ENCODE assay signal across 1 cellular context in genomic region chr19:44356383-44357111, GRCh38.
TF ChIP-seq lines count a peak whose summit lies in the region.

Gene ZNF112 (minus strand): TSS chr19:44356680. CDS start chr19:44340539, 16,141 bp downstream.

TF ChIP-seq in K562, 482 proteins besides CTCF, POLR2A, EP300 and RAD21 (continued from another document and continues in another):
- peak; percentile 87 for TF ChIP-seq ZBTB40 (IDR thresholded peaks at IDR 0.05)
- no peak for TF ChIP-seq ZBTB40 (CRISPR knock-in tag; IDR thresholded peaks at IDR 0.05)
- no peak for TF ChIP-seq PPARD (CRISPR knock-in tag; IDR thresholded peaks at IDR 0.05)
- TF ChIP-seq RBM34 (IDR thresholded peaks at IDR 0.05; ENCODE audit: borderline replicate concordance, insufficient read depth, low read length), result no peak
- TF ChIP-seq HNRNPK (IDR thresholded peaks at IDR 0.05; ENCODE audit: low read depth, low read length, poor library complexity, severe bottlenecking), result no peak
- TF ChIP-seq STAT5B (CRISPR knock-in tag; IDR thresholded peaks at IDR 0.05), result no peak
- TF ChIP-seq NR2C2 (CRISPR knock-in tag; IDR thresholded peaks at IDR 0.05), result no peak
- TF ChIP-seq NR2C2 (tag; IDR thresholded peaks at IDR 0.05), result peak; percentile 87
- TF ChIP-seq JUNB (CRISPR knock-in tag; conservative IDR thresholded peaks at IDR 0.05), result no peak
- no peak for TF ChIP-seq ZNF174 (CRISPR knock-in tag; IDR thresholded peaks at IDR 0.05)
- TF ChIP-seq NELFE (IDR thresholded peaks at IDR 0.05; ENCODE audit: insufficient read depth, insufficient read length), result no peak
- TF ChIP-seq CHD4 (IDR thresholded peaks at IDR 0.05; ENCODE audit: insufficient read depth, insufficient replicate concordance, low read depth, low read length, poor library complexity, severe bottlenecking), result no peak
- TF ChIP-seq ID3 (CRISPR knock-in tag; IDR thresholded peaks at IDR 0.05), result no peak
- TF ChIP-seq ID3 (tag; IDR thresholded peaks at IDR 0.05), result no peak
- TF ChIP-seq HDAC2 (IDR thresholded peaks at IDR 0.05), result no peak
- no peak for TF ChIP-seq ASH1L (IDR thresholded peaks at IDR 0.05; ENCODE audit: borderline replicate concordance, low read depth, partially characterized antibody)
- TF ChIP-seq PCBP1 (IDR thresholded peaks at IDR 0.05; ENCODE audit: low read depth, low read length, poor library complexity, severe bottlenecking), result no peak
- TF ChIP-seq ZNF589 (CRISPR knock-in tag; IDR thresholded peaks at IDR 0.05; ENCODE audit: low read depth), result no peak
- TF ChIP-seq SIX5 (IDR thresholded peaks at IDR 0.05; ENCODE audit: borderline replicate concordance in 1 of 2, insufficient read depth in 1 of 2, low read depth in 1 of 2, low read length in 2 of 2), result peak; percentile 60 to 62; a peak in 3 of 4 replicates
- 0 out of 4 replicates have a peak, but pooled peaks of 1 of the 2 experiments have one; percentile 10 for TF ChIP-seq MAZ (CRISPR knock-in tag; conservative IDR thresholded peaks at IDR 0.05 in 1 of 2, IDR thresholded peaks at IDR 0.05 in 1 of 2)
- TF ChIP-seq ZFX (CRISPR knock-in tag; IDR thresholded peaks at IDR 0.05), result peak; percentile 52; the same call in 1 of the 2 replicates
- TF ChIP-seq RBM22 (IDR thresholded peaks at IDR 0.05; ENCODE audit: low read depth, low read length, poor library complexity, severe bottlenecking), result no peak
- TF ChIP-seq ZBTB11 (CRISPR knock-in tag; IDR thresholded peaks at IDR 0.05), result 0 out of 6 replicates have a peak, but pooled peaks of 1 of the 3 experiments have one; percentile 47
- no peak for TF ChIP-seq ATF1 (CRISPR knock-in tag; IDR thresholded peaks at IDR 0.05)
- peak; percentile 40; the same call in 1 of the 2 replicates for TF ChIP-seq ATF1 (tag; IDR thresholded peaks at IDR 0.05)
- TF ChIP-seq GTF3C2 (IDR thresholded peaks at IDR 0.05; ENCODE audit: borderline replicate concordance, extremely low read depth, insufficient read length), result no peak
- TF ChIP-seq ZNF699 (CRISPR knock-in tag; IDR thresholded peaks at IDR 0.05; ENCODE audit: insufficient replicate concordance), result no peak
- peak; percentile 58 for TF ChIP-seq PHF20 (IDR thresholded peaks at IDR 0.05; ENCODE audit: partially characterized antibody)
- peak; percentile 34; the same call in 1 of the 2 replicates for TF ChIP-seq POLR2G (IDR thresholded peaks at IDR 0.05; ENCODE audit: low read depth, low read length)
- peak; percentile 81 for TF ChIP-seq HCFC1 (IDR thresholded peaks at IDR 0.05; ENCODE audit: low read depth, low read length)
- TF ChIP-seq ZMIZ1 (IDR thresholded peaks at IDR 0.05; ENCODE audit: low read depth in 2 of 2, low read length in 2 of 2), result no peak
- TF ChIP-seq UBTF (IDR thresholded peaks at IDR 0.05; ENCODE audit: borderline replicate concordance in 1 of 2, low read depth in 2 of 2, low read length in 2 of 2), result no peak
- no peak for TF ChIP-seq ZNF695 (CRISPR knock-in tag; IDR thresholded peaks at IDR 0.05)
- no peak for TF ChIP-seq ATF4 (CRISPR knock-in tag; IDR thresholded peaks at IDR 0.05)
- TF ChIP-seq CTBP1 (IDR thresholded peaks at IDR 0.05; ENCODE audit: borderline replicate concordance), result peak; percentile 24; the same call in 1 of the 2 replicates
- TF ChIP-seq GABPA (tag; conservative IDR thresholded peaks at IDR 0.05; ENCODE audit: low read depth), result peak; percentile 95
- peak; percentile 93 for TF ChIP-seq ELF1 (tag; IDR thresholded peaks at IDR 0.05)
- TF ChIP-seq ZNF224 (CRISPR knock-in tag; IDR thresholded peaks at IDR 0.05), result no peak
